Comparison of ENCODE assay signal across 8 cellular contexts in the genomic region with DNA sequence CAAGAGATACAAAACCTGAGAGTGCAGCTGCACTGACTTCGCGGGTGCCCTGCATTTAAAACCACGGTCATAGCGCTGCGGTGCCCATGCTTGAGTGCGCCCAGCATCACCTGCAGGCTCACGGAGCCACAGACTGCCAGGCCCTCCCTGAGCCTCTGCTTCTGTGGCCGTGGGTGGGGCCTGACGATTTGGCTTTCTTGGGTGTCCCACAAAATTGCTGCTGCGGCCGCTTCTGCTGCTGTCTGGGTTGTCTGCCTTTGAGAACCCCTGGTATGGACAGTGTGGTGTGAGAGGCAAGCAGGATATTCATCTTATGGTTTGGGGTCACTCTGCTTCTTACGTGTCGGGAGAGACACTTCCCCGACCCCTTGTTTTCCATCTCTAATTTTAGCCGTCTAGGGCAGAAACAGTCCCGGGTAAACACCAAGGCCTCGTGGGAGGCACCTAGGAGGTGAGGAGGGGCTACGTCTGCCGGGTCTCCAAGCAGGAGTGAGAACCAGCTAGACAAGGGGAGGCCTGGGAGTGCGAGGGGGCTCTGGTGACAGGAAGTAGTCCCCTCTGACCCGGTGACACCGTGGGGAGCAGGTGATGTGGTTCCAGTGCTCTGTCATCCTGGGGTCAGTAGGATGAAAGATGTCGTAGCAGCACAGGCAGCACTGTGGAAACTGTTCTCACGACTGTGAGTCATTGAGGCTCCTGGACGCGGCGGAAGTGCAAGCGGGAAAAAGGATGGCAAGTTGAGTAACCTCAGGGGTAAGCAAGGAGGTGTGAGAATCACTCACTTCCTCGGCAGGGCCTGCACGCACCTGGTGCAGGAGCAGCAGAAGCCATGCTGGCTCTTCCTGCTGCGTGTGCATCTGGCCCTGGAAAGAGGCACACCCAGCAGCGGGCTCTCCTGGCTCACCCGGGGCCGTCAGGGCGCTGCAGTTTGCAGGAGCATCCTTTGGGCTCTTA.
DNase-seq lines count a peak whose midpoint lies in the region; ATAC-seq and TF ChIP-seq lines count a peak whose summit lies in the region.

No MANE protein-coding gene starts in this region.

- H3K27me3 Mint-ChIP-seq in endodermal cell (ENCODE audit: insufficient read depth), result no peaks in the 10 kb centered on the region
- no peaks in the 10 kb centered on the region for H3K27me3 Mint-ChIP-seq in osteocyte (ENCODE audit: unreplicated experiment)

- H3K9me3 Mint-ChIP-seq in endodermal cell (peaks cover 2% of the 10 kb centered on the region), osteocyte (ENCODE audit: unreplicated experiment) (peaks cover under 1% of the 10 kb centered on the region)

- 88 to 92% methylated on average over 24 to 35 of the region's 35 CpGs for WGBS in endodermal cell (ENCODE audit: insufficient coverage in 1 of 2, insufficient read length in 1 of 2), 2 experiments

- H3K27me3 ChIP-seq in endodermal cell (ENCODE audit: control insufficient read depth, insufficient read depth, low read length, poor library complexity, severe bottlenecking), result no peaks in the 10 kb centered on the region

- H3K36me3 ChIP-seq in endodermal cell (ENCODE audit: control insufficient read depth, insufficient read depth, low read length), result no peaks in the 10 kb centered on the region

- H3K36me3 Mint-ChIP-seq in endodermal cell (ENCODE audit: low read depth), result peaks cover 12% of the 10 kb centered on the region
- peaks cover 3% of the 10 kb centered on the region for H3K36me3 Mint-ChIP-seq in osteocyte (ENCODE audit: unreplicated experiment)

- TF ChIP-seq CTCF in endodermal cell (conservative IDR thresholded peaks at IDR 0.05) (no peak), osteocyte (IDR thresholded peaks at IDR 0.05) (no peak)

- H3K4me1 Mint-ChIP-seq in endodermal cell (peaks cover 23% of the 10 kb centered on the region), osteocyte (ENCODE audit: unreplicated experiment) (peaks cover 66% of the 10 kb centered on the region)

- H3K9me3 ChIP-seq in endodermal cell (ENCODE audit: control insufficient read depth, low read length), result no peaks in the 10 kb centered on the region

- H3K27ac Mint-ChIP-seq in endodermal cell (peak overlapping the region; percentile 16), osteocyte (ENCODE audit: unreplicated experiment) (no peak overlapping the region)

- no peak overlapping the region for H3K4me3 ChIP-seq in endodermal cell (ENCODE audit: low read length)

- no peak overlapping the region for H3K9ac ChIP-seq in endodermal cell (ENCODE audit: extremely low read depth, low read length, poor library complexity, severe bottlenecking)

- H3K4me3 Mint-ChIP-seq in endodermal cell, result no peak overlapping the region
- H3K4me3 Mint-ChIP-seq in osteocyte (ENCODE audit: unreplicated experiment), result no peak overlapping the region

- ATAC-seq in HG03139 (IDR thresholded peaks at IDR 0.05; ENCODE audit: unreplicated experiment), result no peak

- no peak overlapping the region for H3K27ac ChIP-seq in endodermal cell (ENCODE audit: low read depth, low read length)

- H3K4me1 ChIP-seq in endodermal cell (ENCODE audit: control insufficient read depth, insufficient read depth, low read length), result no peaks in the 10 kb centered on the region

- peak; percentile 19 for DNase-seq in HT-29 (ENCODE audit: low spot score)
- DNase-seq in activated CD4-positive, alpha-beta T cell treated with anti-CD3 and anti-CD28 coated beads, Interleukin-2, amount 50 U/mL, for 24 hours (ENCODE audit: low read depth in 1 of 2, low spot score in 1 of 2), result peak; percentile 33 to 61
- no peak for DNase-seq in endodermal cell
- peak; percentile 61 for DNase-seq in stimulated activated CD4-positive, alpha-beta T cell treated with anti-CD3 and anti-CD28 coated beads, Interleukin-2, amount 100 ng/mL, for 4 hours (ENCODE audit: low read depth)
- DNase-seq in osteocyte (ENCODE audit: extremely low spot score, unreplicated experiment), result no peak
- DNase-seq in SK-N-DZ (ENCODE audit: low spot score), result no peak
- DNase-seq in RPMI8226, result no peak

Comparison
In these comparisons a context has a peak if more than half of its experiments do, and no peak if none do; other contexts are left out.
1. DNase-seq: peak in HT-29 (single experiment), activated CD4-positive, alpha-beta T cell treated with anti-CD3 and anti-CD28 coated beads, Interleukin-2, amount 50 U/mL, for 24 hours (2 of 2) and stimulated activated CD4-positive, alpha-beta T cell treated with anti-CD3 and anti-CD28 coated beads, Interleukin-2, amount 100 ng/mL, for 4 hours (single experiment); none in endodermal cell (single experiment), osteocyte (single experiment), SK-N-DZ (single experiment) and RPMI8226 (single experiment).